Comparison of ENCODE assay signal across 13 cellular contexts in the genomic region with DNA sequence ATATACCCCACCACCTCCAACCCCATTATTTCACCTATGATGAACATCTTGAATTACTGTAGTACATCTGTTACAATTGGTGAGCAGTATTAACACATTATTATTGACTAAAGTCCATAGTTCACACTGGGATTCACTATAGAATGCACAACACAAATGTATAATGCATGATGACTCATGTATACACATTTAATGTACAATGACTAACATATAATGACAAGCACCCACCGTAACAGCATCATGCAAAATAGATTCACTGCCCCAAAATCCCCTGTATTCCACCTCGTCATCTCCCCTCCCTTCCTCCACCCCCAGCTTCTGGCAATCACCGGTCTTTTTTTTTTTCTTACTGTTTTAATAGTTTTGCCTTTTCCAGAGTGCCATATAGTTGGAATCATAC.
DNase-seq lines count a peak whose midpoint lies in the region; ATAC-seq and TF ChIP-seq lines count a peak whose summit lies in the region.
"Had no signal": no experiment of that assay in that cellular context is flagged by ENCODE, and none has a peak within 500 bp of the region (broad histone marks: within the 10 kb centered on the region; RNA-seq: fewer than 3 reads in every experiment).

No MANE protein-coding gene starts in this region.

- ATAC-seq in HG02798 (IDR thresholded peaks at IDR 0.05; ENCODE audit: poor library complexity, unreplicated experiment) (peak; percentile 54), GM19328 (IDR thresholded peaks at IDR 0.05; ENCODE audit: unreplicated experiment) (no peak)
- ATAC-seq: left colon had no signal

- peak overlapping the region; percentile 56 for H3K4me2 ChIP-seq in SU-DHL-6 (ENCODE audit: low read depth, low read length, poor library complexity, severe bottlenecking)

- peak overlapping the region; percentile 47 for H3K9ac ChIP-seq in SU-DHL-6 (ENCODE audit: low read length)

- TF ChIP-seq CTCF in SU-DHL-6 (IDR thresholded peaks at IDR 0.05; ENCODE audit: insufficient read depth, low read length, poor library complexity, severe bottlenecking) = no peak

- H2AFZ ChIP-seq in SU-DHL-6 (ENCODE audit: low read depth, low read length, severe bottlenecking) = no peak overlapping the region

- no peak overlapping the region for H3K4me3 ChIP-seq in SU-DHL-6 (ENCODE audit: insufficient read depth, low read length, poor library complexity, severe bottlenecking)
- H3K4me3 ChIP-seq: Peyer's patch, thyroid gland had no signal

- H3K27ac ChIP-seq in SU-DHL-6 (ENCODE audit: low read depth, low read length) = peak overlapping the region; percentile 97
- H3K27ac ChIP-seq: epithelial cell of prostate, Peyer's patch, thyroid gland had no signal

- H3F3A ChIP-seq in SU-DHL-6 (ENCODE audit: insufficient read depth) = peaks cover 79% of the 10 kb centered on the region

- no peaks in the 10 kb centered on the region for H3K9me2 ChIP-seq in SU-DHL-6 (replicated peaks; ENCODE audit: insufficient read depth, low read length)

- no peaks in the 10 kb centered on the region for H3K27me3 ChIP-seq in SU-DHL-6 (ENCODE audit: low read length)
- H3K27me3 ChIP-seq: Peyer's patch, thyroid gland had no signal

- no peaks in the 10 kb centered on the region for H3K9me3 ChIP-seq in SU-DHL-6 (ENCODE audit: insufficient read depth, low read length)
- H3K9me3 ChIP-seq: Peyer's patch, thyroid gland had no signal

- no peaks in the 10 kb centered on the region for H4K20me1 ChIP-seq in SU-DHL-6 (ENCODE audit: low read depth, low read length)

- peak; percentile 79 for DNase-seq in activated effector memory CD4-positive, alpha-beta T cell treated with anti-CD3 and anti-CD28 coated beads, Interleukin-2, amount 50 U/mL, for 16 hours
- no peak for DNase-seq in activated effector memory CD4-positive, alpha-beta T cell treated with Interleukin-2 at 50 U/mL for 16 hours
- DNase-seq in stimulated activated CD4-positive, alpha-beta T cell treated with anti-CD3 and anti-CD28 coated beads, Interleukin-4, amount 100 ng/mL, for 4 hours = peak; percentile 31 to 34
- DNase-seq in NCI-H1092 treated with DMSO at 0.1 percent for 48 hours (lab: John Stamatoyannopoulos, UW) (no peak), NCI-H446 (lab: John Stamatoyannopoulos, UW) (no peak)
- DNase-seq: activated gamma-delta T cell, left colon, thyroid gland had no signal

- H3K36me3 ChIP-seq in SU-DHL-6 (ENCODE audit: low read length) = no peaks in the 10 kb centered on the region
- H3K36me3 ChIP-seq: Peyer's patch, thyroid gland had no signal

- no peaks in the 10 kb centered on the region for H3K79me2 ChIP-seq in SU-DHL-6 (ENCODE audit: insufficient read depth, low read length)

Comparison
In these comparisons a context has a peak if more than half of its experiments do, and no peak if none do; other contexts are left out.
1. DNase-seq: peak in activated effector memory CD4-positive, alpha-beta T cell treated with anti-CD3 and anti-CD28 coated beads, Interleukin-2, amount 50 U/mL, for 16 hours (single experiment) and stimulated activated CD4-positive, alpha-beta T cell treated with anti-CD3 and anti-CD28 coated beads, Interleukin-4, amount 100 ng/mL, for 4 hours (2 of 2); none in activated effector memory CD4-positive, alpha-beta T cell treated with Interleukin-2 at 50 U/mL for 16 hours (single experiment), NCI-H1092 treated with DMSO at 0.1 percent for 48 hours (single experiment) and NCI-H446 (0 of 2).